21 cellular contexts compared by ENCODE assay signal in the genomic region with DNA sequence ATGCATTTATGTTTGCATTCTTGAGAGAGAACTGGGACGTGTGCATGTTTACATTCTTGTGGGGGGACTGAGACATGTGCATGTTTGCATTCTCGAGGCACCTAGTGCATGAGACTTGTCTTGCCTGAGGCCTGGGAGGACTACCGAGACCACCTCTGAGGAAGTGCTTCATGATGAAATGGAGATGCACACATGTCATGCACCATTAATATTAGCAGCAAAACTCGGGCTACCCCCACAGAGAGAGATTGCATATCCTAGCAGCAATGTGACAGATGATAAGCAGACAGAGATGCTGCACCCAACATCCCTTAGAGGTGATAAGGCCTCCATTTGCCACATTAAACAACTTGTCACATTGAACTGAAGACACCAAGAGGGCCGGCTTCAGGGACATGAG.
"Had no signal": no experiment of that assay in that cellular context is flagged by ENCODE, and none has a peak within 500 bp of the region (broad histone marks: within the 10 kb centered on the region; RNA-seq: fewer than 3 reads in every experiment).

No MANE protein-coding gene starts in this region.

- H3K27ac ChIP-seq: brain microvascular endothelial cell, esophagus squamous epithelium, heart right ventricle, left ventricle myocardium inferior, spleen, testis, transverse colon, WERI-Rb-1 had no signal

- DNase-seq: activated CD4-positive, alpha-beta memory T cell treated with anti-CD3 and anti-CD28 coated beads for 36 hours; activated CD4-positive, alpha-beta T cell treated with anti-CD3 and anti-CD28 coated beads for 48 hours; activated gamma-delta T cell treated with Interleukin-2 at 50 U/mL for 16 hours; activated naive CD4-positive, alpha-beta T cell treated with anti-CD3 and anti-CD28 coated beads, Interleukin-2, amount 50 U/mL, for 16 hours; activated T-cell treated with anti-CD3 and anti-CD28 coated beads for 4 hours; amniotic stem cell; brain microvascular endothelial cell; caudate nucleus; esophagus squamous epithelium; foreskin melanocyte; heart right ventricle; left ventricle myocardium inferior; nucleus accumbens; right cardiac atrium; stimulated activated naive CD4-positive, alpha-beta T cell; testis; transverse colon; WERI-Rb-1 had no signal

- H3K9me3 Mint-ChIP-seq: activated CD4-positive, alpha-beta memory T cell treated with anti-CD3 and anti-CD28 coated beads for 36 hours had no signal

- H3K4me3 Mint-ChIP-seq: activated CD4-positive, alpha-beta memory T cell treated with anti-CD3 and anti-CD28 coated beads for 36 hours had no signal

- H3K36me3 Mint-ChIP-seq: activated CD4-positive, alpha-beta memory T cell treated with anti-CD3 and anti-CD28 coated beads for 36 hours had no signal

- ATAC-seq: activated CD4-positive, CD25-positive, alpha-beta regulatory T cell treated with anti-CD3 and anti-CD28 coated beads, Interleukin-2, amount 50 U/mL, for 24 hours; heart right ventricle; right cardiac atrium had no signal

- H3K4me3 ChIP-seq: esophagus squamous epithelium, heart right ventricle, left ventricle myocardium inferior, lung, spleen, testis, transverse colon had no signal

- H3K4me1 ChIP-seq: spleen, testis had no signal

- H3K9me3 ChIP-seq: esophagus squamous epithelium, heart right ventricle, left ventricle myocardium inferior, spleen, testis, transverse colon had no signal

- H3K27ac Mint-ChIP-seq: activated CD4-positive, alpha-beta memory T cell treated with anti-CD3 and anti-CD28 coated beads for 36 hours had no signal

- H3K27me3 ChIP-seq: brain microvascular endothelial cell, testis, transverse colon had no signal
